In the genomic region with DNA sequence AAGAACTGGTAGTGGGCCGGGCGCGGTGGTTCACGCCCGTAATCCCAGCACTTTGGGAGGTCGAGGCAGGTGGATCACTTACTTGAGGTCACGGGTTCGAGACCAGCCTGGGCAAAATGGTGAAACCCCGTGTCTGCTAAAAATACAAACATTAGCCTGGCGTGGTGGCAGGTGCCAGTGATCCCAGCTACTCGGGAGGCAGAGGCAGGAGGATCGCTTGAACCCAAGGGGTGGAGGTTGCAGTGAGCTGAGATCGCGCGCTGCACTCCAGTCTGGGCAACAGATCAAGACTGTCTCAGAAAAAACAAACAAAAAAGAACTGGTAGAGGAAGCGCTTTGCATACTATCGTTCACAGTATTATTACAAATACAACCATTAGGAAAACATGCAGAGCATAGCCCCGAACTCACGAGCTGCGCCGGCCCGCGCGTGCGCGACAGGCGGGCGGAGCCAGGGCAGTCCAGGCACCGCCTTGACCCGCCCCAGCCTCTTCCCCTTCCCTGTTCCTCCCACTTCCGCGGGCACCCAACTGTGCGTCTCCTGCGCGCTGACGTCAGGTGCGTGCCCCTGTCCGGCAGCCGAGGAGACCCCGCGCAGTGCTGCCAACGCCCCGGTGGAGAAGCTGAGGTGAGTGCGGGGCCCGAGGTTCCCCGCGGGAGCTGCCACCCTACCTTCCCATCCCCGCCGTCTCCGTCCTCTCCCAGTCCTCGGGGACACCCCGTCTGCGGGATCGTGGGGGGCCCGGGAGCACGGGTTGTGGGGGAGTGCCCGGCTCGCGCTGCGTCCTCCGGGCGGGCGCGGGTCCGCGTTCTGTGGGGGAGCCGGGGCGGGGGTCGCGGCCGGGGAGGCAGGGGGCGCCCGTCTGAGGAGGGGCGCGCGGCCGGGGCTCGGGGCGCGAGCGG, we compare ENCODE assay signal across 8 cellular contexts. TPM values are rescaled to one million over a fixed set of nuclear protein-coding genes. Genes with fewer than 3 reads are reported as not detected.
DNase-seq lines count a peak whose midpoint lies in the region; ATAC-seq and TF ChIP-seq lines count a peak whose summit lies in the region.

Gene CDC42 (plus strand): TSS at position 595 of the 903 bp plus-strand sequence. CDS start 25,770 bp downstream, outside the sequence.

- peak within 1 kb of the TSS; percentile 92 for H3K4me2 ChIP-seq in trophoblast cell (ENCODE audit: low read length)

- peaks cover 11% of the 10 kb centered on the region for H3K79me2 ChIP-seq in trophoblast cell (ENCODE audit: control insufficient read depth, insufficient read depth, low read length, poor library complexity)

- peak; percentile 86 for ATAC-seq in HG02763 (IDR thresholded peaks at IDR 0.05; ENCODE audit: unreplicated experiment)
- ATAC-seq in activated naive CD8-positive, alpha-beta T cell treated with anti-CD3 and anti-CD28 coated beads, Interleukin-2, amount 50 U/mL, for 24 hours, result peak; percentile 87
- ATAC-seq in Right ventricle myocardium superior (ENCODE audit: poor library complexity), result peak; percentile 97

- TF ChIP-seq CTCF in GM12865 (IDR thresholded peaks at IDR 0.05; ENCODE audit: insufficient read depth, low read depth, low read length, missing control alignments) (no peak), tibial nerve (IDR thresholded peaks at IDR 0.05) (peak in 1 of 5 experiments; percentile 43)

- H3K4me1 ChIP-seq in trophoblast cell (ENCODE audit: control insufficient read depth in 1 of 2, insufficient read depth in 2 of 2, low read length in 2 of 2) (peaks cover 5 to 9% of the 10 kb centered on the region in 2 experiments), tibial nerve (peaks cover 0 to 41% (median 27%) of the 10 kb centered on the region in 4 donors)

- H3K9me3 Mint-ChIP-seq in activated naive CD8-positive, alpha-beta T cell treated with anti-CD3 and anti-CD28 coated beads, Interleukin-2, amount 50 U/mL, for 24 hours, result no peaks in the 10 kb centered on the region

- H4K12ac ChIP-seq in trophoblast cell (ENCODE audit: low read depth, low read length), result peak within 1 kb of the TSS; percentile 95

- peak within 1 kb of the TSS; percentile 92 for H2BK120ac ChIP-seq in trophoblast cell (ENCODE audit: insufficient read depth, low read length, poor library complexity)

- TF ChIP-seq POLR2A in tibial nerve (IDR thresholded peaks at IDR 0.05), result peak; percentile 97 to 98

- intact Hi-C loops in Right ventricle myocardium superior (cut with DNase I), result no loop called here

- H3K36me3 ChIP-seq in trophoblast cell (ENCODE audit: control insufficient read depth in 1 of 2, insufficient read depth in 2 of 2, low read length in 2 of 2) (peaks cover 2 to 4% of the 10 kb centered on the region in 2 experiments), tibial nerve (no peaks in the 10 kb centered on the region)

- H3K27me3 ChIP-seq in trophoblast cell (ENCODE audit: insufficient read depth, low read length), result no peaks in the 10 kb centered on the region
- H3K27me3 ChIP-seq in tibial nerve, result no peaks in the 10 kb centered on the region

- H3K4me3 Mint-ChIP-seq in activated naive CD8-positive, alpha-beta T cell treated with anti-CD3 and anti-CD28 coated beads, Interleukin-2, amount 50 U/mL, for 24 hours, result peak within 1 kb of the TSS; percentile 98

- TF ChIP-seq EP300 in tibial nerve (IDR thresholded peaks at IDR 0.05), result peak; percentile 83 to 99

- peak; percentile 98 for DNase-seq in GM12865 (ENCODE audit: low read depth)
- peak; percentile 95 for DNase-seq in NCI-H1436 (lab: John Stamatoyannopoulos, UW)
- DNase-seq in SW480 (ENCODE audit: low spot score), result peak; percentile 96
- DNase-seq in activated naive CD8-positive, alpha-beta T cell treated with anti-CD3 and anti-CD28 coated beads, Interleukin-2, amount 50 U/mL, for 24 hours, result peak; percentile 98
- DNase-seq in Right ventricle myocardium superior, result peak; percentile 98
- peak; percentile 97 to 98 for DNase-seq in trophoblast cell
- peak; percentile 94 for DNase-seq in tibial nerve (ENCODE audit: low spot score in 2 of 2)

- H3K14ac ChIP-seq in trophoblast cell (ENCODE audit: low read length), result peak within 1 kb of the TSS; percentile 96

- no CpG with 5 or more reads among the region's 81 CpGs for WGBS in trophoblast cell (ENCODE audit: extremely low coverage, insufficient coverage, insufficient read length)
- WGBS in tibial nerve, 2 donors, result 24 to 26% methylated on average over 51 to 53 of the region's 81 CpGs

- peak within 1 kb of the TSS; percentile 87 for H3K4me3 ChIP-seq in GM12865 (ENCODE audit: low read depth, low read length)
- peak within 1 kb of the TSS; percentile 100 for H3K4me3 ChIP-seq in trophoblast cell (ENCODE audit: low read depth, low read length)
- H3K4me3 ChIP-seq in tibial nerve, result peak within 1 kb of the TSS; percentile 73 to 94 (median 78)

- no peaks in the 10 kb centered on the region for H3K9me3 ChIP-seq in trophoblast cell (ENCODE audit: insufficient read depth, low read depth, low read length)
- no peaks in the 10 kb centered on the region for H3K9me3 ChIP-seq in tibial nerve

- peak within 1 kb of the TSS; percentile 97 for H3K18ac ChIP-seq in trophoblast cell (ENCODE audit: low read length)

- H3K36me3 Mint-ChIP-seq in activated naive CD8-positive, alpha-beta T cell treated with anti-CD3 and anti-CD28 coated beads, Interleukin-2, amount 50 U/mL, for 24 hours (ENCODE audit: low read depth), result peaks cover 33% of the 10 kb centered on the region

- H4K8ac ChIP-seq in trophoblast cell (ENCODE audit: low read depth, low read length), result peak within 1 kb of the TSS; percentile 97

- H3K23ac ChIP-seq in trophoblast cell (ENCODE audit: low read length), result no peak within 1 kb of the TSS

- H3K4ac ChIP-seq in trophoblast cell (ENCODE audit: low read depth, low read length), result peak within 1 kb of the TSS; percentile 99

- peak within 1 kb of the TSS; percentile 87 for H2AFZ ChIP-seq in trophoblast cell (ENCODE audit: insufficient read depth, low read length, poor library complexity)

- H3K27me3 Mint-ChIP-seq in activated naive CD8-positive, alpha-beta T cell treated with anti-CD3 and anti-CD28 coated beads, Interleukin-2, amount 50 U/mL, for 24 hours, result no peaks in the 10 kb centered on the region

- peak within 1 kb of the TSS; percentile 99 for H4K91ac ChIP-seq in trophoblast cell (ENCODE audit: low read depth, low read length)

- peak within 1 kb of the TSS; percentile 97 for H2AK5ac ChIP-seq in trophoblast cell (ENCODE audit: low read length)

- H3K4me1 Mint-ChIP-seq in activated naive CD8-positive, alpha-beta T cell treated with anti-CD3 and anti-CD28 coated beads, Interleukin-2, amount 50 U/mL, for 24 hours, result peaks cover 76% of the 10 kb centered on the region

- peak within 1 kb of the TSS; percentile 99 for H3K27ac ChIP-seq in trophoblast cell (ENCODE audit: low read depth, low read length)
- peak within 1 kb of the TSS; percentile 98 to 100 (median 98) for H3K27ac ChIP-seq in tibial nerve

- H2BK5ac ChIP-seq in trophoblast cell (ENCODE audit: low read depth, low read length, poor library complexity), result peak within 1 kb of the TSS; percentile 91

- peak within 1 kb of the TSS; percentile 67 for H2BK12ac ChIP-seq in trophoblast cell (ENCODE audit: low read length)

- peaks cover 15% of the 10 kb centered on the region for H3K79me1 ChIP-seq in trophoblast cell (ENCODE audit: low read length)

- H3K27ac Mint-ChIP-seq in activated naive CD8-positive, alpha-beta T cell treated with anti-CD3 and anti-CD28 coated beads, Interleukin-2, amount 50 U/mL, for 24 hours, result peak within 1 kb of the TSS; percentile 95

- peak within 1 kb of the TSS; percentile 100 for H3K9ac ChIP-seq in trophoblast cell (ENCODE audit: low read length)

RNA-seq across cellular contexts. Expression of gene CDC42, which starts in this region (rescaled TPM):
- total RNA-seq in Right ventricle myocardium superior, result 137 TPM
- 401 and 431 TPM in 2 replicates for polyA plus RNA-seq in trophoblast cell (2013)
- total RNA-seq in tibial nerve, result 100 to 1,000 TPM; 120 to 187 (median 171) TPM

Comparison
In these comparisons a context has a peak if more than half of its experiments do, and no peak if none do; other contexts are left out.
1. Peak in every context shown above with its lines: DNase-seq, ATAC-seq, H3K4me3 ChIP-seq and H3K27ac ChIP-seq.